In genomic region chr1:145990249-145991097, GRCh38 we compare ENCODE assay signal across 8 cellular contexts. TPM values are rescaled to one million over a fixed set of nuclear protein-coding genes. Genes with fewer than 3 reads are reported as not detected.
DNase-seq lines count a peak whose midpoint lies in the region; ATAC-seq and TF ChIP-seq lines count a peak whose summit lies in the region.
"Had no signal": no experiment of that assay in that cellular context is flagged by ENCODE, and none has a peak within 500 bp of the region (broad histone marks: within the 10 kb centered on the region; RNA-seq: fewer than 3 reads in every experiment).

No MANE protein-coding gene starts in this region.

- no peaks in the 10 kb centered on the region for H3K27me3 ChIP-seq in hepatocyte

- intact Hi-C loops in activated CD8-positive, alpha-beta T cell treated with anti-CD3 and anti-CD28 coated beads for 36 hours (cut with micrococcal nuclease) = no loop called here

- peaks cover 4% of the 10 kb centered on the region for H3K9me3 Mint-ChIP-seq in activated CD8-positive, alpha-beta T cell treated with anti-CD3 and anti-CD28 coated beads for 36 hours
- peaks cover 3% of the 10 kb centered on the region for H3K9me3 Mint-ChIP-seq in stimulated activated effector memory CD8-positive, alpha-beta T cell treated with anti-CD3 and anti-CD28 coated beads, Interleukin-12 subunit alpha, Interleukin-12 subunit beta, amount 100 ng/mL, for 72 hours

- H3K4me3 ChIP-seq in hepatocyte = no peak overlapping the region

- DNase-seq in MV-4-11 (lab: John Stamatoyannopoulos, UW) (peak; percentile 18), hepatocyte (ENCODE audit: low spot score) (no peak), ACHN (no peak), KG1 (lab: John Stamatoyannopoulos, UW) (no peak), DMS79 treated with DMSO at 0.1 percent for 48 hours (lab: John Stamatoyannopoulos, UW) (no peak)
- peak; percentile 41 for DNase-seq in activated CD8-positive, alpha-beta T cell treated with anti-CD3 and anti-CD28 coated beads for 36 hours
- no peak for DNase-seq in stimulated activated effector memory CD8-positive, alpha-beta T cell treated with anti-CD3 and anti-CD28 coated beads, Interleukin-12 subunit alpha, Interleukin-12 subunit beta, amount 100 ng/mL, for 72 hours (ENCODE audit: low spot score in 2 of 2)
- DNase-seq: NCI-H187 treated with DMSO at 0.1 percent for 48 hours had no signal

- peaks cover 39% of the 10 kb centered on the region for H3K36me3 Mint-ChIP-seq in activated CD8-positive, alpha-beta T cell treated with anti-CD3 and anti-CD28 coated beads for 36 hours (ENCODE audit: low read depth)
- peaks cover 45% of the 10 kb centered on the region for H3K36me3 Mint-ChIP-seq in stimulated activated effector memory CD8-positive, alpha-beta T cell treated with anti-CD3 and anti-CD28 coated beads, Interleukin-12 subunit alpha, Interleukin-12 subunit beta, amount 100 ng/mL, for 72 hours

- in situ Hi-C loops in ACHN (cut with HindIII; ENCODE audit: low pct_ligation_motif_present, low pct_unique_long_range_greater_than_20kb, low sequenced_read_pairs) = no loop called here

- H3K9me2 ChIP-seq in hepatocyte (replicated peaks; ENCODE audit: insufficient read depth) = no peaks in the 10 kb centered on the region

- H3K9me3 ChIP-seq in hepatocyte (ENCODE audit: low read depth) = no peaks in the 10 kb centered on the region

- no peak overlapping the region for H3K4me3 Mint-ChIP-seq in activated CD8-positive, alpha-beta T cell treated with anti-CD3 and anti-CD28 coated beads for 36 hours
- H3K4me3 Mint-ChIP-seq in stimulated activated effector memory CD8-positive, alpha-beta T cell treated with anti-CD3 and anti-CD28 coated beads, Interleukin-12 subunit alpha, Interleukin-12 subunit beta, amount 100 ng/mL, for 72 hours = no peak overlapping the region

- peaks cover 14% of the 10 kb centered on the region for H3K4me1 ChIP-seq in hepatocyte (ENCODE audit: insufficient read depth)

- ATAC-seq in activated CD8-positive, alpha-beta T cell treated with anti-CD3 and anti-CD28 coated beads for 36 hours = no peak
- no peak for ATAC-seq in stimulated activated effector memory CD8-positive, alpha-beta T cell treated with anti-CD3 and anti-CD28 coated beads, Interleukin-12 subunit alpha, Interleukin-12 subunit beta, amount 100 ng/mL, for 72 hours

- H3K27me3 Mint-ChIP-seq in activated CD8-positive, alpha-beta T cell treated with anti-CD3 and anti-CD28 coated beads for 36 hours = no peaks in the 10 kb centered on the region

- H3K27ac ChIP-seq in hepatocyte = peak overlapping the region; percentile 31

- CTCF ChIA-PET in activated CD8-positive, alpha-beta T cell treated with anti-CD3 and anti-CD28 coated beads for 36 hours (lab: Charles Lee) = interaction anchor here (1.1 to 13.6 kb wide), 4 partner anchors 11 to 45 kb away, joined by 3 to 147 read pairs (median 9); no protein-coding TSS in a partner anchor

- H2AFZ ChIP-seq in hepatocyte = no peak overlapping the region

- H4K20me1 ChIP-seq in hepatocyte (ENCODE audit: insufficient read depth, poor library complexity, severe bottlenecking) = peaks cover 30% of the 10 kb centered on the region

- peaks cover 6% of the 10 kb centered on the region for H3K36me3 ChIP-seq in hepatocyte (replicated peaks; ENCODE audit: insufficient read depth, low read depth)

- peaks cover 29% of the 10 kb centered on the region for H3K79me2 ChIP-seq in hepatocyte

- no peak for TF ChIP-seq CTCF in activated CD8-positive, alpha-beta T cell treated with anti-CD3 and anti-CD28 coated beads for 36 hours (IDR thresholded peaks at IDR 0.05)
- no peak for TF ChIP-seq CTCF in hepatocyte (IDR thresholded peaks at IDR 0.05; ENCODE audit: poor library complexity)

- H3K4me1 Mint-ChIP-seq in activated CD8-positive, alpha-beta T cell treated with anti-CD3 and anti-CD28 coated beads for 36 hours (ENCODE audit: low read depth) = peaks cover 61% of the 10 kb centered on the region
- peaks cover 58% of the 10 kb centered on the region for H3K4me1 Mint-ChIP-seq in stimulated activated effector memory CD8-positive, alpha-beta T cell treated with anti-CD3 and anti-CD28 coated beads, Interleukin-12 subunit alpha, Interleukin-12 subunit beta, amount 100 ng/mL, for 72 hours

- H3K27ac Mint-ChIP-seq in activated CD8-positive, alpha-beta T cell treated with anti-CD3 and anti-CD28 coated beads for 36 hours = no peak overlapping the region
- H3K27ac Mint-ChIP-seq in stimulated activated effector memory CD8-positive, alpha-beta T cell treated with anti-CD3 and anti-CD28 coated beads, Interleukin-12 subunit alpha, Interleukin-12 subunit beta, amount 100 ng/mL, for 72 hours = peak overlapping the region; percentile 7

- H3K4me2 ChIP-seq in hepatocyte = no peak overlapping the region

- POLR2A ChIA-PET in activated CD8-positive, alpha-beta T cell treated with anti-CD3 and anti-CD28 coated beads for 36 hours (lab: Charles Lee) = interaction anchor here (0.8 to 13.3 kb wide), 5 partner anchors 8 to 47 kb away, joined by 3 to 446 read pairs (median 4); partner anchors contain the start of genes ANKRD34A and POLR3GL

- 85% methylated on average over 7 of the region's 7 CpGs for WGBS in hepatocyte (ENCODE audit: low lambda C conversion rate, missing lambda C conversion rate)

RNA-seq across cellular contexts. Expression of gene TXNIP, which starts 5.9 kb away (rescaled TPM):
- 100 to 1,000 TPM; 130 to 134 TPM for total RNA-seq in activated CD8-positive, alpha-beta T cell treated with anti-CD3 and anti-CD28 coated beads for 36 hours
- 160 TPM in 2 replicates for total RNA-seq in hepatocyte
- 75.3 and 85.0 TPM in 2 replicates for polyA plus RNA-seq in hepatocyte

RNA-seq across cellular contexts. Expression of gene POLR3GL, which starts 26.0 kb away (rescaled TPM):
- total RNA-seq in activated CD8-positive, alpha-beta T cell treated with anti-CD3 and anti-CD28 coated beads for 36 hours = 10 to 100 TPM; 22.3 to 23.3 TPM
- total RNA-seq in hepatocyte = 10.5 and 15.6 TPM in 2 replicates
- 27.2 and 27.3 TPM in 2 replicates for polyA plus RNA-seq in hepatocyte

RNA-seq across cellular contexts. Expression of gene ANKRD34A, which starts 26.1 kb away (rescaled TPM):
- 1 to 10 TPM; 6.6 to 7.7 TPM for total RNA-seq in activated CD8-positive, alpha-beta T cell treated with anti-CD3 and anti-CD28 coated beads for 36 hours
- total RNA-seq in hepatocyte = 0.28 and 0.90 TPM in 2 replicates
- polyA plus RNA-seq in hepatocyte = 0.76 and 0.83 TPM in 2 replicates

RNA-seq across cellular contexts. Expression of gene HJV, which starts 31.1 kb away (rescaled TPM):
- not detected for total RNA-seq in activated CD8-positive, alpha-beta T cell treated with anti-CD3 and anti-CD28 coated beads for 36 hours
- total RNA-seq in hepatocyte = 5.7 and 6.7 TPM in 2 replicates
- polyA plus RNA-seq in hepatocyte = 1.00 and 3.0 TPM in 2 replicates

RNA-seq across cellular contexts. Expression of gene LIX1L, which starts 32.7 kb away (rescaled TPM):
- total RNA-seq in activated CD8-positive, alpha-beta T cell treated with anti-CD3 and anti-CD28 coated beads for 36 hours = 10 to 100 TPM; 41.5 to 43.6 TPM
- total RNA-seq in hepatocyte = 14.0 and 17.9 TPM in 2 replicates
- polyA plus RNA-seq in hepatocyte = 15.3 and 16.3 TPM in 2 replicates

Comparison
In these comparisons a context has a peak if more than half of its experiments do, and no peak if none do; other contexts are left out.
1. DNase-seq: peak in MV-4-11 (single experiment) and activated CD8-positive, alpha-beta T cell treated with anti-CD3 and anti-CD28 coated beads for 36 hours (single experiment); none in hepatocyte (single experiment), stimulated activated effector memory CD8-positive, alpha-beta T cell treated with anti-CD3 and anti-CD28 coated beads, Interleukin-12 subunit alpha, Interleukin-12 subunit beta, amount 100 ng/mL, for 72 hours (0 of 2), ACHN (single experiment), KG1 (single experiment) and DMS79 treated with DMSO at 0.1 percent for 48 hours (single experiment).